In genomic region chr4:40990202-40990898, GRCh38 we compare ENCODE assay signal across 9 cellular contexts.
DNase-seq lines count a peak whose midpoint lies in the region; ATAC-seq and TF ChIP-seq lines count a peak whose summit lies in the region.
"Had no signal": no experiment of that assay in that cellular context is flagged by ENCODE, and none has a peak within 500 bp of the region (broad histone marks: within the 10 kb centered on the region; RNA-seq: fewer than 3 reads in every experiment).

No MANE protein-coding gene starts in this region.

- POLR2A ChIA-PET in PC-3 (lab: Charles Lee; ENCODE audit: unreplicated experiment), result interaction anchor here (0.6 kb wide), 1 partner anchor 19 kb away, joined by 3 read pairs; no protein-coding TSS in a partner anchor

- H3K9ac ChIP-seq in PC-3 (ENCODE audit: low read length), result peak overlapping the region; percentile 62
- H3K9ac ChIP-seq in fibroblast of lung (ENCODE audit: insufficient read depth, low read length), result no peak overlapping the region

- ATAC-seq in GM19395 (IDR thresholded peaks at IDR 0.05; ENCODE audit: unreplicated experiment) (peak; percentile 21), PC-3 (peak; percentile 73), GM23338 (no peak)

- H3K27ac Mint-ChIP-seq in GM23338, result no peak overlapping the region; the same call in 1 of the 2 replicates

- H3K4me2 ChIP-seq in PC-3 (ENCODE audit: low read length), result peak overlapping the region; percentile 71
- H3K4me2 ChIP-seq in fibroblast of lung (ENCODE audit: extremely low read depth, insufficient read depth, low read length), result peak overlapping the region; percentile 68
- H3K4me2 ChIP-seq in GM23338, result no peak overlapping the region

- no peak overlapping the region for H3K4me3 Mint-ChIP-seq in GM23338

- no peak for TF ChIP-seq EP300 in ovary (IDR thresholded peaks at IDR 0.05)

- H3K36me3 Mint-ChIP-seq in GM23338 (ENCODE audit: low read depth), result no peaks in the 10 kb centered on the region

- H3K4me3 ChIP-seq in PC-3 (ENCODE audit: low read length), result peak overlapping the region; percentile 4
- H3K4me3 ChIP-seq in fibroblast of lung (replicated peaks in 1 of 4; ENCODE audit: control extremely low read depth in 1 of 4, insufficient read depth in 1 of 4, low read depth in 3 of 4, low read length in 4 of 4), result no peak overlapping the region
- no peak overlapping the region for H3K4me3 ChIP-seq in GM23338
- no peak overlapping the region for H3K4me3 ChIP-seq in ovary
- H3K4me3 ChIP-seq: upper lobe of left lung had no signal

- H3K4me1 Mint-ChIP-seq in GM23338, result no peaks in the 10 kb centered on the region

- TSS peak; percentile 78 for BruUV-seq in PC-3 (replicated peaks; lab: Mats Ljungman, UMichigan)

- H3K27me3 Mint-ChIP-seq in GM23338 (ENCODE audit: insufficient read depth, low read depth, poor library complexity), result no peaks in the 10 kb centered on the region

- H3K79me2 ChIP-seq in PC-3 (ENCODE audit: low read length), result peaks cover 13% of the 10 kb centered on the region; the same call in 1 of the 2 replicates
- H3K79me2 ChIP-seq in fibroblast of lung (ENCODE audit: control insufficient read depth, insufficient read depth, low read length), result no peaks in the 10 kb centered on the region
- H3K79me2 ChIP-seq in GM23338 (replicated peaks; ENCODE audit: insufficient read depth), result no peaks in the 10 kb centered on the region

- no peaks in the 10 kb centered on the region for H3K9me3 Mint-ChIP-seq in GM23338

- H2AFZ ChIP-seq in PC-3 (ENCODE audit: low read length), result no peak overlapping the region
- peak overlapping the region; percentile 23 for H2AFZ ChIP-seq in fibroblast of lung (ENCODE audit: low read length)
- H2AFZ ChIP-seq in GM23338, result no peak overlapping the region

- H3K9me2 ChIP-seq in PC-3 (replicated peaks; ENCODE audit: low read length) (no peaks in the 10 kb centered on the region), GM23338 (ENCODE audit: insufficient read depth) (no peaks in the 10 kb centered on the region)

- 71 to 86% (median 78%) methylated on average over 5 of the region's 5 CpGs for WGBS in ovary, 3 donors

- TF ChIP-seq POLR2A in ovary (IDR thresholded peaks at IDR 0.05), result no peak

- DNase-seq in PC-3 (peak; percentile 91), fibroblast of lung (ENCODE audit: low read depth in 2 of 2) (peak; percentile 97 to 99), smooth muscle cell of the brain vasculature (ENCODE audit: low read depth, low spot score) (peak; percentile 61), GM23338 (ENCODE audit: low spot score) (no peak), ovary (no peak)
- no peak for DNase-seq in activated naive CD4-positive, alpha-beta T cell treated with anti-CD3 and anti-CD28 coated beads, Interleukin-2, amount 50 U/mL, for 16 hours
- DNase-seq: activated gamma-delta T cell treated with Interleukin-2 at 50 U/mL for 16 hours, upper lobe of left lung had no signal

- no peaks in the 10 kb centered on the region for H4K20me1 ChIP-seq in PC-3 (ENCODE audit: low read length)
- H4K20me1 ChIP-seq in fibroblast of lung (ENCODE audit: control insufficient read depth, extremely low read depth, insufficient read depth, low read length), result no peaks in the 10 kb centered on the region
- H4K20me1 ChIP-seq in GM23338 (replicated peaks; ENCODE audit: insufficient read depth), result no peaks in the 10 kb centered on the region

- H3K27ac ChIP-seq in PC-3 (ENCODE audit: low read length) (peak overlapping the region; percentile 95), fibroblast of lung (ENCODE audit: insufficient read depth, low read length) (peak overlapping the region; percentile 85), GM23338 (ENCODE audit: low read depth) (no peak overlapping the region), ovary (no peak overlapping the region)

- peaks cover 59% of the 10 kb centered on the region for H3K4me1 ChIP-seq in PC-3 (ENCODE audit: insufficient read depth, low read length)
- peaks cover 22% of the 10 kb centered on the region for H3K4me1 ChIP-seq in fibroblast of lung (ENCODE audit: control insufficient read depth, extremely low read depth, insufficient read depth, low read length)
- no peaks in the 10 kb centered on the region for H3K4me1 ChIP-seq in GM23338 (ENCODE audit: insufficient read depth)
- H3K4me1 ChIP-seq in ovary (ENCODE audit: insufficient read depth), result peaks cover 6% of the 10 kb centered on the region

- H3F3A ChIP-seq in PC-3 (ENCODE audit: low read length, unreplicated experiment) (peaks cover 4% of the 10 kb centered on the region), GM23338 (replicated peaks; ENCODE audit: low read depth) (no peaks in the 10 kb centered on the region)

- no peaks in the 10 kb centered on the region for H3K9me3 ChIP-seq in PC-3 (ENCODE audit: low read length)
- H3K9me3 ChIP-seq in fibroblast of lung (ENCODE audit: control insufficient read depth, insufficient read depth, low read depth, low read length), result no peaks in the 10 kb centered on the region
- H3K9me3 ChIP-seq in ovary, result no peaks in the 10 kb centered on the region
- H3K9me3 ChIP-seq: upper lobe of left lung had no signal

- no peaks in the 10 kb centered on the region for H3K27me3 ChIP-seq in PC-3 (ENCODE audit: low read length)
- H3K27me3 ChIP-seq in fibroblast of lung (ENCODE audit: control insufficient read depth, insufficient read depth, low read length), result no peaks in the 10 kb centered on the region
- no peaks in the 10 kb centered on the region for H3K27me3 ChIP-seq in GM23338 (ENCODE audit: insufficient read depth)
- H3K27me3 ChIP-seq in ovary, result no peaks in the 10 kb centered on the region
- H3K27me3 ChIP-seq: upper lobe of left lung had no signal

- no peak for TF ChIP-seq CTCF in PC-3 (conservative IDR thresholded peaks at IDR 0.05; ENCODE audit: low read depth, low read length)
- no peak for TF ChIP-seq CTCF in fibroblast of lung (conservative IDR thresholded peaks at IDR 0.05 in 1 of 2, IDR thresholded peaks at IDR 0.05 in 1 of 2; ENCODE audit: low read depth in 1 of 2, low read length in 2 of 2)
- TF ChIP-seq CTCF in GM23338 (conservative IDR thresholded peaks at IDR 0.05; ENCODE audit: low read depth in 2 of 2), result no peak
- no peak for TF ChIP-seq CTCF in ovary (IDR thresholded peaks at IDR 0.05)

- no peaks in the 10 kb centered on the region for H3K36me3 ChIP-seq in PC-3 (ENCODE audit: low read depth, low read length)
- no peaks in the 10 kb centered on the region for H3K36me3 ChIP-seq in fibroblast of lung (ENCODE audit: control insufficient read depth, insufficient read depth, low read length)
- no peaks in the 10 kb centered on the region for H3K36me3 ChIP-seq in GM23338 (ENCODE audit: insufficient read depth)
- no peaks in the 10 kb centered on the region for H3K36me3 ChIP-seq in ovary
- H3K36me3 ChIP-seq: upper lobe of left lung had no signal

- intact Hi-C loops in PC-3 (cut with micrococcal nuclease), result loop anchor here (5.0 to 10.0 kb wide), 2 partner anchors 222 to 1664 kb away; partner anchors contain the start of genes APBB2 and ATP8A1
- intact Hi-C loops in ovary (cut with DNase I), result no loop called here

- CTCF ChIA-PET in PC-3 (lab: Charles Lee), result interaction anchor here (1.4 kb wide), 1 partner anchor 14 kb away, joined by 5 read pairs; no protein-coding TSS in a partner anchor

TF ChIP-seq in GM23338, 12 proteins besides CTCF, POLR2A, EP300 and RAD21:
- TF ChIP-seq CREB1 (CRISPR knock-in tag; IDR thresholded peaks at IDR 0.05; ENCODE audit: low read depth) (no peak), ZNF114 (CRISPR knock-in tag; IDR thresholded peaks at IDR 0.05) (no peak), EZH2 (IDR thresholded peaks at IDR 0.05; ENCODE audit: low read depth, unreplicated experiment) (no peak), STAT1 (IDR thresholded peaks at IDR 0.05; ENCODE audit: unreplicated experiment) (no peak)

Comparison
In these comparisons a context has a peak if more than half of its experiments do, and no peak if none do; other contexts are left out.
1. DNase-seq: peak in PC-3 (single experiment), fibroblast of lung (2 of 2) and smooth muscle cell of the brain vasculature (single experiment); none in activated naive CD4-positive, alpha-beta T cell treated with anti-CD3 and anti-CD28 coated beads, Interleukin-2, amount 50 U/mL, for 16 hours (single experiment), GM23338 (single experiment) and ovary (0 of 5).
2. H3K27ac ChIP-seq: peak in PC-3 (single experiment) and fibroblast of lung (single experiment); none in GM23338 (single experiment) and ovary (0 of 2).